Comparison of ENCODE assay signal across 1 cellular context in the genomic region with DNA sequence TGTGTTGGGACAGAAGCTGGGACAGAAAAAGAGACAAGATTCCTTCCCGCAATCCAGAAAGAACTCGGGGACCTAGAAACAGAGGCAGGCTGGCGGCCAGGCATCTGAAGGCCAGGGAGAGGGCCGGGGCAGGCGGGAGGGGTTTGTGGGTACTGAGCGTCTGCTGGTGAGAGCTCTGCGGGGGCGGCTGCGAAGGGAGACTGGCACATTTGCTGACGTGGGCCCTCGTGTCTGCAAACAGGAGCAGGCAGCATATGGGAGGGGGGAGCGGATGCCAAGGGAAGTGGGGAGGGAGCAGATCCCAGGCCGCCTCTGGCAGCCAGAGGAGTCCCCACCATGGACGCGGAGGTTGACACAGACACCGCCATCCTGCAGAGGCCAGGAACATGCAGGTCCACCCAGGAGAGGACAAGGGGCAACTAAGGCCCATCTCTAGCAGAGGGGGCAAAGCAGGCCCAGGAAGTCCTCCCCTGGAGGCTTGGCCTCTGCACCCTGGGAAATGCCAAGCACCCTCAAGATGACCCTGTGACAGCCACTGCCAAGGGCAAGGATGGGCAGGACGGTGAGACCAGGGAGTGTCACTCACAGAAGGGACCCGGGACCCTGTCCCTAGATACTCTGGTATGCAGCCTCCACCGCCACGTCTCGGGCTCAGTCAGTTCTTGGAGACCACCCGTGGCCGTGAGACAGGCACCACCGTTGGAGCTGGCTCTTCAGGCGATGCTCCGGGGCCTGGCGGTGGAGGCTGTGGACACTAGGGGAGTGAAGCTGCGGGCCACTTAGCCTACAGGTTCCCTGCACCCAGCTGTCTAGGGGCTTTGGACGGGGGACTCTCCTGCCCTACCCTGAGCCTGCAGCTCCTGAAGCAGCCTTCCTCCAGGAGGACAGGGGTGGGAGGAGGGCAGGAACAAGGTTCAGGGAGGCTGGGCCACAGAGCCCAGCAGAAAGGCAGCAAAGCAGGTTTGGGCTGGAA.
TF ChIP-seq lines count a peak whose summit lies in the region.

No MANE protein-coding gene starts in this region.

TF ChIP-seq in H1, 55 proteins besides CTCF, POLR2A, EP300 and RAD21:
- TF ChIP-seq JUN (IDR thresholded peaks at IDR 0.05; ENCODE audit: low read depth, low read length) (no peak), SP1 (IDR thresholded peaks at IDR 0.05; ENCODE audit: low read depth, low read length) (no peak)
